In the genomic region with DNA sequence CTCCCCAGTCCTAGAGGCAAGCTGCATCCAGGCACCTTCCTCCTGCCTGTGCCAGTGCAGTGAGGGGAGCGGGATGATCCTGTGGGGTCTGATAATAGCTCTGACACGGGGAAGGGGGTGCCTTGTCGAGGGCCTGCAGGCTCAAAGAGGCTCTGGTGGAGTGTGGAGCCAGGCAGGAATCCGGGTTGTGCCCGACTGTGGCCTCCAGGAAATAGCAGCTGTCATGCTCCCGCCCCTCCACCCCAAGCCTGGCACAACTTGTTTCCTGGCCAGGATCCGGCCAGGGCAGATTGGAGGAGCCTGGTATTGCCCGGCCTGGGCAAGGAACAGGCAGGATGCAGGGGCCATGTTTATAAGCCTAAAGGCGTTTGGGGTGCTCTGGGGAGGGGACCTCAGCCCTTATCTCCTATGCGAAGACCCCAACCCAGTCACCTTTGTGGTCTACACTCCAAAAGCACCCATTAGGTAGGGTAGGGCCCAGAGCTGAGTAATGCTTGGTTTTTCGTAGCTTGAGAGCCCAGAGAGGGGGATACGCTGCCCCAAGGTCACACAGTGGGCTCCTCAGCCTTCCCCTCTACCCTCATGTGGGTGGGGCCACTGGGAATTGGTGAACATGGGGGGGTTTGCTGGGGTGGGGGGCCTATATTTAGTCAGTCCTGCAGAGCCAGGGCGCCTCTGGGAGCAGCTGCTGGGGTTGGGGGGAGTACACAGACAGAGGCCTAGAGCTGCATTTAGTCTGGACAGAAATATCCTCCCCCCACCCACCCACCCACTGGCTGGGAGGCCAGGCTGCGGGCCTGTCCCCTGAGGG, we compare ENCODE assay signal across 1 cellular context.
TF ChIP-seq lines count a peak whose summit lies in the region.

No MANE protein-coding gene starts in this region.

TF ChIP-seq in SK-N-SH, 30 proteins besides CTCF, POLR2A, EP300 and RAD21 (continued from another document):
- peak; percentile 77 for TF ChIP-seq PBX3 (IDR thresholded peaks at IDR 0.05)
- peak; percentile 29; the same call in 1 of the 2 replicates for TF ChIP-seq GATA2 (CRISPR knock-in tag; IDR thresholded peaks at IDR 0.05)
- TF ChIP-seq RFX5 (IDR thresholded peaks at IDR 0.05; ENCODE audit: low read length), result no peak
- TF ChIP-seq, protein P1, sequence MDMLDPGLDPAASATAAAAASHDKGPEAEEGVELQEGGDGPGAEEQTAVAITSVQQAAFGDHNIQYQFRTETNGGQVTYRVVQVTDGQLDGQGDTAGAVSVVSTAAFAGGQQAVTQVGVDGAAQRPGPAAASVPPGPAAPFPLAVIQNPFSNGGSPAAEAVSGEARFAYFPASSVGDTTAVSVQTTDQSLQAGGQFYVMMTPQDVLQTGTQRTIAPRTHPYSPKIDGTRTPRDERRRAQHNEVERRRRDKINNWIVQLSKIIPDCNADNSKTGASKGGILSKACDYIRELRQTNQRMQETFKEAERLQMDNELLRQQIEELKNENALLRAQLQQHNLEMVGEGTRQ (IDR thresholded peaks at IDR 0.05; ENCODE audit: borderline replicate concordance, low read depth, low read length), result no peak
- peak; percentile 84 for TF ChIP-seq NFIC (IDR thresholded peaks at IDR 0.05; ENCODE audit: borderline replicate concordance)
- TF ChIP-seq, protein P2, sequence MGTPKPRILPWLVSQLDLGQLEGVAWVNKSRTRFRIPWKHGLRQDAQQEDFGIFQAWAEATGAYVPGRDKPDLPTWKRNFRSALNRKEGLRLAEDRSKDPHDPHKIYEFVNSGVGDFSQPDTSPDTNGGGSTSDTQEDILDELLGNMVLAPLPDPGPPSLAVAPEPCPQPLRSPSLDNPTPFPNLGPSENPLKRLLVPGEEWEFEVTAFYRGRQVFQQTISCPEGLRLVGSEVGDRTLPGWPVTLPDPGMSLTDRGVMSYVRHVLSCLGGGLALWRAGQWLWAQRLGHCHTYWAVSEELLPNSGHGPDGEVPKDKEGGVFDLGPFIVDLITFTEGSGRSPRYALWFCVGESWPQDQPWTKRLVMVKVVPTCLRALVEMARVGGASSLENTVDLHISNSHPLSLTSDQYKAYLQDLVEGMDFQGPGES (IDR thresholded peaks at IDR 0.05; ENCODE audit: low read depth, low read length), result no peak
- TF ChIP-seq TEAD4 (IDR thresholded peaks at IDR 0.05; ENCODE audit: borderline replicate concordance, insufficient read depth), result no peak
- TF ChIP-seq FOXM1 (IDR thresholded peaks at IDR 0.05; ENCODE audit: low read depth), result no peak
- peak; percentile 56 for TF ChIP-seq TAF1 (IDR thresholded peaks at IDR 0.05; ENCODE audit: borderline replicate concordance, low read depth, low read length)
- TF ChIP-seq, protein P3, sequence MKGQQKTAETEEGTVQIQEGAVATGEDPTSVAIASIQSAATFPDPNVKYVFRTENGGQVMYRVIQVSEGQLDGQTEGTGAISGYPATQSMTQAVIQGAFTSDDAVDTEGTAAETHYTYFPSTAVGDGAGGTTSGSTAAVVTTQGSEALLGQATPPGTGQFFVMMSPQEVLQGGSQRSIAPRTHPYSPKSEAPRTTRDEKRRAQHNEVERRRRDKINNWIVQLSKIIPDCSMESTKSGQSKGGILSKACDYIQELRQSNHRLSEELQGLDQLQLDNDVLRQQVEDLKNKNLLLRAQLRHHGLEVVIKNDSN (IDR thresholded peaks at IDR 0.05; ENCODE audit: borderline replicate concordance, low read depth), result no peak
- peak; percentile 64 for TF ChIP-seq ELF1 (IDR thresholded peaks at IDR 0.05)
- TF ChIP-seq POLR2AphosphoS5 (IDR thresholded peaks at IDR 0.05; ENCODE audit: low read depth, low read length), result peak; percentile 64
- peak; percentile 77 for TF ChIP-seq YY1 (IDR thresholded peaks at IDR 0.05; ENCODE audit: low read depth)
- 0 out of 2 replicates have a peak, but pooled peaks have one; percentile 33 for TF ChIP-seq GABPA (IDR thresholded peaks at IDR 0.05; ENCODE audit: low read depth)
- TF ChIP-seq SIN3A (IDR thresholded peaks at IDR 0.05; ENCODE audit: borderline replicate concordance, low read depth, low read length), result peak; percentile 63; the same call in 1 of the 2 replicates
- peak; percentile 48; the same call in 1 of the 2 replicates for TF ChIP-seq RXRA (IDR thresholded peaks at IDR 0.05; ENCODE audit: borderline replicate concordance, low read depth)
- TF ChIP-seq, protein P4, sequence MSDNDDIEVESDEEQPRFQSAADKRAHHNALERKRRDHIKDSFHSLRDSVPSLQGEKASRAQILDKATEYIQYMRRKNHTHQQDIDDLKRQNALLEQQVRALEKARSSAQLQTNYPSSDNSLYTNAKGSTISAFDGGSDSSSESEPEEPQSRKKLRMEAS (IDR thresholded peaks at IDR 0.05; ENCODE audit: low read depth), result peak; percentile 78; the same call in 1 of the 2 replicates
- peak; percentile 71 for TF ChIP-seq TCF12 (IDR thresholded peaks at IDR 0.05)
TF ChIP-seq in SK-N-SH: peak in this region for 17.
